30 cellular contexts compared by ENCODE assay signal in the genomic region with DNA sequence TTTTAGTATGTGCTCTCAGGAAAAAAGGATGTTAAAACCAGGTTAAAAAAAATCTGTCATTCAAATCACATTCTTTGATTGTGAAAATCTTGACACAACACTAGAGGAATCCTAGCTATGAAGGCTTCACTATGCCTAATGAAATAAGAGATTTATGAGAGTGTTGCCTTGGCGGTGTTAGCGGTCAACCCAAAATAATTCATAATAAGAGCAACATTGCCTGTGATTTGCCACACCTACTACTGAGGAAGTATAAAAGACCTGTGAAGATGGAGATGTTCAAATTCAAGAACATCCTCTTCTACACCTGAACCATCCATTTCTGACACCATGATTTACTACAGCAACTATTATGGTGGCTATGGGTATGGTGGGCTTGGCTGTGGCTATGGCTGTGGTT. TPM values are rescaled to one million over a fixed set of nuclear protein-coding genes. Genes with fewer than 3 reads are reported as not detected.
"Had no signal": no experiment of that assay in that cellular context is flagged by ENCODE, and none has a peak within 500 bp of the region (broad histone marks: within the 10 kb centered on the region; RNA-seq: fewer than 3 reads in every experiment).

A gene with protein sequence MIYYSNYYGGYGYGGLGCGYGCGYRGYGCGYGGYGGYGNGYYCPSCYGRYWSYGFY (plus strand): TSS at position 301 of the 400 bp plus-strand sequence. CDS start 30 bp downstream, at position 331.

- H3K27ac ChIP-seq: coronary artery, dorsolateral prefrontal cortex, epithelial cell of prostate, esophagus squamous epithelium, gastrocnemius medialis, heart right ventricle, left lung, lower lobe of right lung had no signal

- H3K9me3 ChIP-seq: esophagus squamous epithelium, gastrocnemius medialis, lower lobe of right lung had no signal

- H3K36me3 ChIP-seq: esophagus squamous epithelium, gastrocnemius medialis, heart right ventricle, left lung, lower lobe of right lung had no signal

- H3K4me1 ChIP-seq: esophagus squamous epithelium, gastrocnemius medialis, heart right ventricle, left lung, lower lobe of right lung had no signal

- H3K4me3 ChIP-seq: coronary artery, dorsolateral prefrontal cortex, esophagus squamous epithelium, gastrocnemius medialis, heart right ventricle, left lung, lower lobe of right lung, mucosa of descending colon had no signal

- H3K27me3 ChIP-seq: dorsolateral prefrontal cortex, esophagus squamous epithelium, gastrocnemius medialis, heart right ventricle, left lung had no signal

- DNase-seq: dermis blood vessel endothelial cell; dorsolateral prefrontal cortex; effector CD4-positive, alpha-beta T cell; effector memory CD4-positive, alpha-beta T cell; erythroblast; esophagus squamous epithelium; foreskin fibroblast; foreskin melanocyte; gastrocnemius medialis; glutamatergic neuron; head of caudate nucleus; heart right ventricle; hippocampal formation; left cardiac atrium; left lung; left ventricle myocardium superior; lower lobe of right lung; mesenchymal stem cell; mucosa of descending colon; naive B cell had no signal

RNA-seq across cellular contexts. Expression of the gene that starts here (rescaled TPM):
- total RNA-seq: dermis blood vessel endothelial cell, dorsolateral prefrontal cortex, esophagus mucosa, esophagus squamous epithelium, gastrocnemius medialis, glomerular endothelial cell, heart right ventricle, kidney epithelial cell, left cardiac atrium, left lung, left ventricle myocardium superior, lower leg skin, lower lobe of right lung, lung microvascular endothelial cell, mesenteric fat pad, mesothelial cell of epicardium, mucosa of descending colon, myocyte had no signal
